8 cellular contexts compared by ENCODE assay signal in the genomic region with DNA sequence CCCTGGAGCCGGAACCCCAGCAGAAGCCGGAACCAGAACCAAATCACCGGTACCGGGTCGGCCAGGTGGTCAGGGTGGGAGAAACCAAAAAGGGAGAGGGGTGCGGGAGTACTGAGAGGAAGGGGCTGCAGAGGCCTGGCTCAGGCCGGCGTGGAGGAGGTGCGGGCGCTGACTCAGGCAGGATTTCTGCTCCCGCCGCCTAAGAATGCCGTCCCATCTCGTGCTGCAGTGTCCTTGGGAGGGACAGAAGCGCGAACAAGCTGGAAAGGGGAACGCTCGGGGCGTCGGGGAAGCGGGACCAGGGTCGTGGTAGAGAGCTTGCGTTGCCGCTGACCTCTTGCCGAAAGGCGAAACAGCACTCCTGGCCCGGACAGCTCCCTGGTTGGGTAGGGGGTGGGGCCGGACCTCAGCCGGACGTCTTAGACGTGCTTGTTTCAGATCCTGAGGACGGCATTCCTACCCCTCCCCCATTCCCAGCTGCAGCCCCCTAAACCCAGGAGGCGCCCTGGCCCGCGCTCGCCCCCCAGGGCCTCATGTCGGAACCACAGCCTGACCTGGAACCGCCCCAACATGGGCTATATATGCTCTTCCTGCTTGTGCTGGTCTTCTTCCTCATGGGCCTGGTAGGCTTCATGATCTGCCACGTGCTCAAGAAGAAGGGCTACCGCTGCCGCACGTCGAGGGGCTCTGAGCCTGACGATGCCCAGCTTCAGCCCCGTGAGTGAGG. TPM values are rescaled to one million over a fixed set of nuclear protein-coding genes. Genes with fewer than 3 reads are reported as not detected.
DNase-seq lines count a peak whose midpoint lies in the region; ATAC-seq and TF ChIP-seq lines count a peak whose summit lies in the region.

No MANE protein-coding gene starts in this region.

- H3K27ac ChIP-seq in esophagus (ENCODE audit: low read depth in 2 of 2, low read length in 1 of 2) (peak overlapping the region; percentile 5 to 66), muscle layer of duodenum (ENCODE audit: low read length) (no peak overlapping the region), testis (peak overlapping the region in 1 of 2 donors; percentile 6)

- TF ChIP-seq POLR2A in testis (IDR thresholded peaks at IDR 0.05): no peak

- 6% methylated on average over 43 to 45 of the region's 45 CpGs for WGBS in esophagus, 2 donors
- 3% methylated on average over 19 to 44 of the region's 45 CpGs for WGBS in testis, 2 donors

- intact Hi-C loops in testis (cut with DNase I; ENCODE audit: low total_unique reads): no loop called here

- no peaks in the 10 kb centered on the region for H3K27me3 ChIP-seq in NT2/D1 (ENCODE audit: insufficient read depth, insufficient read length)
- no peaks in the 10 kb centered on the region for H3K27me3 ChIP-seq in esophagus (ENCODE audit: control insufficient read depth in 1 of 2, insufficient read depth in 2 of 2, low read length in 2 of 2)
- no peaks in the 10 kb centered on the region for H3K27me3 ChIP-seq in muscle layer of duodenum (ENCODE audit: low read depth, low read length)
- H3K27me3 ChIP-seq in testis: no peaks in the 10 kb centered on the region

- H3K36me3 ChIP-seq in NT2/D1 (ENCODE audit: insufficient read depth, insufficient read length, low read length) (peaks cover 27% of the 10 kb centered on the region), esophagus (ENCODE audit: control insufficient read depth in 2 of 2, insufficient read depth in 2 of 2, low read length in 1 of 2) (peaks cover 0 to 4% of the 10 kb centered on the region in 2 donors), muscle layer of duodenum (ENCODE audit: control insufficient read depth in 1 of 2, insufficient read depth in 2 of 2, low read length in 2 of 2) (peaks cover 4 to 15% of the 10 kb centered on the region in 2 donors), testis (ENCODE audit: low read depth, missing control alignments) (no peaks in the 10 kb centered on the region)

- no peaks in the 10 kb centered on the region for H3K9me3 ChIP-seq in NT2/D1 (ENCODE audit: insufficient read depth, low read length)
- no peaks in the 10 kb centered on the region for H3K9me3 ChIP-seq in esophagus (ENCODE audit: control insufficient read depth in 2 of 2, insufficient read depth in 1 of 2, low read depth in 1 of 2, low read length in 1 of 2)
- H3K9me3 ChIP-seq in muscle layer of duodenum (ENCODE audit: control insufficient read depth in 1 of 2, low read length in 2 of 2): no peaks in the 10 kb centered on the region
- H3K9me3 ChIP-seq in testis: no peaks in the 10 kb centered on the region

- peak; percentile 29 for ATAC-seq in HG02678 (IDR thresholded peaks at IDR 0.05; ENCODE audit: unreplicated experiment)

- DNase-seq in ELF-1 (ENCODE audit: low read depth, low spot score): peak; percentile 92
- DNase-seq in NT2/D1 (ENCODE audit: low read depth, low spot score): peak; percentile 82
- peak; percentile 36 for DNase-seq in activated T-cell treated with anti-CD3 and anti-CD28 coated beads for 1 hour (ENCODE audit: low read depth)
- DNase-seq in testis: peak; percentile 62
- DNase-seq in A172 (ENCODE audit: low spot score): no peak

- H3K4me3 ChIP-seq in NT2/D1 (ENCODE audit: insufficient read length, low read depth) (peak overlapping the region; percentile 83), esophagus (ENCODE audit: low read depth in 1 of 2, low read length in 2 of 2) (peak overlapping the region; percentile 84 to 96), muscle layer of duodenum (ENCODE audit: low read depth in 1 of 2, low read length in 2 of 2) (peak overlapping the region; percentile 91 to 93), testis (peak overlapping the region; percentile 81 to 93)

- H3K4me1 ChIP-seq in NT2/D1 (ENCODE audit: insufficient read depth, insufficient read length): peaks cover 4% of the 10 kb centered on the region
- peaks cover 4 to 13% of the 10 kb centered on the region in 2 donors for H3K4me1 ChIP-seq in esophagus (ENCODE audit: control insufficient read depth in 2 of 2, insufficient read depth in 2 of 2, low read length in 1 of 2)
- peaks cover 9 to 27% of the 10 kb centered on the region in 2 donors for H3K4me1 ChIP-seq in muscle layer of duodenum (ENCODE audit: control insufficient read depth in 1 of 2, insufficient read depth in 2 of 2, low read length in 2 of 2)
- peaks cover 10% of the 10 kb centered on the region for H3K4me1 ChIP-seq in testis

- peak in 1 of 3 experiments; percentile 30 for TF ChIP-seq CTCF in testis (IDR thresholded peaks at IDR 0.05)

- H3K9ac ChIP-seq in NT2/D1 (ENCODE audit: insufficient read length, low read depth): peak overlapping the region; percentile 96

RNA-seq across cellular contexts. Expression of a gene that starts 1.1 kb away (rescaled TPM):
- polyA plus RNA-seq in esophagus (1 to 10 TPM; 6.3 to 6.7 TPM), testis (ENCODE audit: insufficient read depth, low read depth, low replicate concordance) (8.6 TPM)
- 10 to 100 TPM; 11.3 to 17.0 TPM for total RNA-seq in testis
- 6.9 and 10.4 TPM in 2 replicates for total RNA-seq in A172 (2014; rRNA removed; shearing (Covaris generic))

RNA-seq across cellular contexts. Expression of a gene that starts 1.2 kb away (rescaled TPM):
- polyA plus RNA-seq in esophagus (10 to 100 TPM; 38.9 to 46.3 TPM), testis (ENCODE audit: insufficient read depth, low read depth, low replicate concordance) (57.3 TPM)
- total RNA-seq in testis: 10 to 100 TPM; 63.9 to 76.5 TPM
- total RNA-seq in A172 (2014; rRNA removed; shearing (Covaris generic)): 74.1 and 78.7 TPM in 2 replicates

RNA-seq across cellular contexts. Expression of a gene that starts 13.4 kb away (rescaled TPM):
- polyA plus RNA-seq in esophagus: 10 to 100 TPM; 10.3 to 16.2 TPM
- total RNA-seq in testis: 10 to 100 TPM; 19.3 to 21.3 TPM
- polyA plus RNA-seq in testis (ENCODE audit: insufficient read depth, low read depth, low replicate concordance): 12.9 TPM
- 7.1 and 21.6 TPM in 2 replicates for total RNA-seq in A172 (2014; rRNA removed; shearing (Covaris generic))

RNA-seq across cellular contexts. Expression of a gene that starts 19.1 kb away (rescaled TPM):
- polyA plus RNA-seq in esophagus: 10 to 100 TPM; 84.2 to 84.5 TPM
- 10 to 100 TPM; 53.7 to 58.2 TPM for total RNA-seq in testis
- polyA plus RNA-seq in testis (ENCODE audit: insufficient read depth, low read depth, low replicate concordance): 77.5 TPM
- 28.2 and 32.9 TPM in 2 replicates for total RNA-seq in A172 (2014; rRNA removed; shearing (Covaris generic))

RNA-seq across cellular contexts. Expression of a gene that starts 44.2 kb away (rescaled TPM):
- polyA plus RNA-seq in esophagus (1 to 10 TPM; 2.9 to 4.0 TPM), testis (ENCODE audit: insufficient read depth, low read depth, low replicate concordance) (4.8 TPM)
- total RNA-seq in testis: 1 to 10 TPM; 4.0 to 4.1 TPM
- total RNA-seq in A172 (2014; rRNA removed; shearing (Covaris generic)): 4.3 and 6.8 TPM in 2 replicates
